9 cellular contexts compared by ENCODE assay signal in genomic region chr22:22384267-22384666, GRCh38.
"Had no signal": no experiment of that assay in that cellular context is flagged by ENCODE, and none has a peak within 500 bp of the region (broad histone marks: within the 10 kb centered on the region; RNA-seq: fewer than 3 reads in every experiment).

No MANE protein-coding gene starts in this region.

- H3K27ac ChIP-seq: HL-60 had no signal

- DNase-seq: H9, HCEC 1CT, KG1 had no signal

- H3K27me3 Mint-ChIP-seq: IgD-negative memory B cell had no signal

- H2AFZ ChIP-seq: GM23338 had no signal

- FAIRE-seq: H1, H54, HepG2 had no signal

- ATAC-seq: GM23338, HepG2 had no signal

- H3K4me2 ChIP-seq: GM23338 had no signal

- H3K9me3 Mint-ChIP-seq: GM23338 had no signal

- H3K36me3 Mint-ChIP-seq: IgD-negative memory B cell had no signal

- H3K4me3 Mint-ChIP-seq: GM23338, H9 had no signal

- H3K27ac Mint-ChIP-seq: GM23338, H9 had no signal

- H3K4me3 ChIP-seq: GM23338 had no signal

- H3K4me1 Mint-ChIP-seq: GM23338 had no signal
